In the genomic region with DNA sequence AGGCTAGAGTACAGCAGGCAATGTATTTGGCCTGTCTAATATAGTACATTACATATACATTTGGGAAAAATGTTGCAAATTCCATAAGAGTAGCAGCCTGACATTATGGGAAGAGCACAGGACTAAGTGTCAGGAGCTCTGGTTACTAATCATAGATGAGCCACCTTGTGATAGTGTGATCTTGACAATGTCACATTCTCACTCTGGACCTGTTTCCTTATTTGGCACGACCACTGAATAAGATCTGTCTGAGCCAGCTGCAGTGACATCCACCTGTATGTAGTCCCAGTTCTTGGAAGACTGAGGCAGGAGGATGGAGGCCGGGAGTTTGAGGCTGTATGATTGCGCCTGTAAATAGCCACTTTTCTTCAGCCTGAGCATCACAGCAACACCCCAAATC, we compare ENCODE assay signal across 35 cellular contexts.
"Had no signal": no experiment of that assay in that cellular context is flagged by ENCODE, and none has a peak within 500 bp of the region (broad histone marks: within the 10 kb centered on the region; RNA-seq: fewer than 3 reads in every experiment).

No MANE protein-coding gene starts in this region.

- H3K9me3 ChIP-seq: breast epithelium, gastrocnemius medialis had no signal

- H3K36me3 Mint-ChIP-seq: brain had no signal

- H3K4me3 ChIP-seq: breast epithelium, cardiac muscle cell, esophagus muscularis mucosa, gastrocnemius medialis had no signal

- ATAC-seq: activated CD4-positive, CD25-positive, alpha-beta regulatory T cell treated with anti-CD3 and anti-CD28 coated beads, Interleukin-2, amount 50 U/mL, for 24 hours; activated CD8-positive, alpha-beta T cell treated with anti-CD3 and anti-CD28 coated beads for 36 hours; activated T-cell treated with anti-CD3 and anti-CD28 coated beads, Interleukin-2, amount 50 U/mL, for 4 hours; activated T-helper 17 cell treated with anti-CD3 and anti-CD28 coated beads, Interleukin-2, amount 50 U/mL, for 72 hours; effector memory CD8-positive, alpha-beta T cell; foreskin keratinocyte; T-helper 17 cell had no signal

- H3K27me3 Mint-ChIP-seq: activated B cell treated with CpG ODN at 0.5 μM for 24 hours; activated CD8-positive, alpha-beta T cell treated with anti-CD3 and anti-CD28 coated beads for 36 hours; activated naive CD8-positive, alpha-beta T cell; activated T-helper 17 cell treated with anti-CD3 and anti-CD28 coated beads, Interleukin-2, amount 50 U/mL, for 72 hours; brain; central memory CD8-positive, alpha-beta T cell; T-helper 17 cell had no signal

- H3K27me3 ChIP-seq: breast epithelium, cardiac muscle cell, esophagus muscularis mucosa, gastrocnemius medialis had no signal

- H3K27ac ChIP-seq: breast epithelium, cardiac muscle cell, esophagus muscularis mucosa, foreskin keratinocyte, WERI-Rb-1 had no signal

- H3K36me3 ChIP-seq: breast epithelium, cardiac muscle cell, esophagus muscularis mucosa, gastrocnemius medialis, WERI-Rb-1 had no signal

- H3K4me3 Mint-ChIP-seq: activated B cell treated with CpG ODN at 0.5 μM for 24 hours; activated CD8-positive, alpha-beta T cell treated with anti-CD3 and anti-CD28 coated beads for 36 hours; activated naive CD8-positive, alpha-beta T cell; activated T-cell treated with anti-CD3 and anti-CD28 coated beads, Interleukin-2, amount 50 U/mL, for 4 hours; activated T-helper 17 cell treated with anti-CD3 and anti-CD28 coated beads, Interleukin-2, amount 50 U/mL, for 72 hours; brain; central memory CD8-positive, alpha-beta T cell; effector memory CD8-positive, alpha-beta T cell; T-helper 17 cell; T-helper 2 cell treated with Interferon-gamma antibody and Interleukin-4, amounts not matched to agents 5 μg/mL and 100 μg/mL, for 36 hours had no signal

- H3K4me1 ChIP-seq: breast epithelium, foreskin keratinocyte had no signal

- H3K27ac Mint-ChIP-seq: activated B cell treated with CpG ODN at 0.5 μM for 24 hours; activated CD8-positive, alpha-beta T cell treated with anti-CD3 and anti-CD28 coated beads for 36 hours; activated naive CD8-positive, alpha-beta T cell; activated T-helper 17 cell treated with anti-CD3 and anti-CD28 coated beads, Interleukin-2, amount 50 U/mL, for 72 hours; brain; effector memory CD8-positive, alpha-beta T cell; T-helper 17 cell; T-helper 2 cell treated with Interferon-gamma antibody and Interleukin-4, amounts not matched to agents 5 μg/mL and 100 μg/mL, for 36 hours had no signal

- FAIRE-seq: colon had no signal

- DNase-seq: activated B cell treated with CpG ODN at 0.5 μM for 24 hours; activated CD4-positive, alpha-beta T cell treated with anti-CD3 and anti-CD28 coated beads for 48 hours; activated CD4-positive, alpha-beta T cell treated with anti-CD3 and anti-CD28 coated beads, Interleukin-2, amount 50 U/mL, for 1 hour; activated CD4-positive, alpha-beta T cell treated with anti-CD3 and anti-CD28 coated beads, Interleukin-2, amount 50 U/mL, for 48 hours; activated CD8-positive, alpha-beta memory T cell treated with anti-CD3 and anti-CD28 coated beads for 24 hours; activated CD8-positive, alpha-beta T cell treated with anti-CD3 and anti-CD28 coated beads for 36 hours; activated effector memory CD4-positive, alpha-beta T cell treated with Interleukin-2 at 50 U/mL for 16 hours; activated gamma-delta T cell treated with Interleukin-2 at 50 U/mL for 16 hours; activated naive CD4-positive, alpha-beta T cell treated with anti-CD3 and anti-CD28 coated beads, Interleukin-2, amount 50 U/mL, for 16 hours; activated naive CD4-positive, alpha-beta T cell treated with Interleukin-2 at 50 U/mL for 16 hours; activated T-cell treated with anti-CD3 and anti-CD28 coated beads, Interleukin-2, amount 50 U/mL, for 4 hours; amniotic stem cell; anterior cingulate cortex; cortex of kidney; dermis blood vessel endothelial cell; effector CD4-positive, alpha-beta T cell; effector memory CD8-positive, alpha-beta T cell; erythroblast; foreskin keratinocyte; gastrocnemius medialis; glutamatergic neuron; T-helper 1 cell; T-helper 17 cell; T1000; WERI-Rb-1 had no signal

- H3K9me3 Mint-ChIP-seq: activated B cell treated with CpG ODN at 0.5 μM for 24 hours; activated T-helper 17 cell treated with anti-CD3 and anti-CD28 coated beads, Interleukin-2, amount 50 U/mL, for 72 hours; T-helper 2 cell treated with Interferon-gamma antibody and Interleukin-4, amounts not matched to agents 5 μg/mL and 100 μg/mL, for 36 hours had no signal
